ENCODE assay signal across 8 cellular contexts in the genomic region with DNA sequence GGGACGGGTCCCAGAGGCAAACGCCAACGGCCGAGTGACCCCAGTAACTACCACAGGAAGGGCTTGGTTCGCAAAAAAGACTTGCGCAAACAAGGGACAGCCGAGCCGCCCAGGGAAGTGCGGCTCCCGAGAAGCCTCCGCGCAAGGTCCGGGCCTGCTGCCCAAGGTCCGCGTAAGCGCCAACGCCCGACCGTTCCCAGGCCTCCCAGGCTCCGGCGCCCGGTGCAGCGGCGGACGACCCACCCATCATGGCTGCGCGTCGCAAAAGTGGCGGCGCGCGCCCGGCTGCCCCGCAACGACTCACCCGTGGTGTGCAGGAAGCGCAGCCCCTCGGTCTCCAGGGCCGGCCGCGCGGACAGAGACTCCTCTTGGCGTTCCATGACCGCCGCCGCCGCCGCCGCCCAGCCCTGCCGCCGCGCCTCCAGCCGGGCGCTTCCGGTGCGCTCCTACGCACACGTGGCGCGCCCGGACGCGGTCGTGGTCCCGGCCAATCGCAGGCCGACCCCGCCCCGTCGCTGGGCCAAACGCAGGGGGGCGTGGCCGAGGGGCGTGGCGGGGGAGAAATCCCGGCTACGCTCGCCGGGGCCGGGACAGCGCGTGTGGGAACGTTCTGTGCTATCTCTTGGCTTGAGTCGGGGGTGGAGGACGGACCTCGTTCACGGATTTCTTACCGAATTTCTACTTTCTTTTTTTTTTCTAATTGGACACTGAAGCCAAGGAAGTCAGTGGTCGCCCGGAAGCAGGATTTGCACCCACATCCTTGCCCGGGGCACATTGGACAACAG. TPM values are rescaled to one million over a fixed set of nuclear protein-coding genes. Genes with fewer than 3 reads are reported as not detected.
A peak's percentile ranks its signal among the peaks of the same experiment; 100 is the strongest.
DNase-seq lines count a peak whose midpoint lies in the region; ATAC-seq, FAIRE-seq and TF ChIP-seq lines count a peak whose summit lies in the region.

A gene with protein sequence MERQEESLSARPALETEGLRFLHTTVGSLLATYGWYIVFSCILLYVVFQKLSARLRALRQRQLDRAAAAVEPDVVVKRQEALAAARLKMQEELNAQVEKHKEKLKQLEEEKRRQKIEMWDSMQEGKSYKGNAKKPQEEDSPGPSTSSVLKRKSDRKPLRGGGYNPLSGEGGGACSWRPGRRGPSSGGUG (minus strand): TSS at position 448 of the 785 bp plus-strand sequence. CDS start 68 bp downstream, at position 380.

- 0 to 1% methylated on average over 79 to 91 of the region's 91 CpGs for WGBS in esophagus, 2 donors

- no peaks in the 10 kb centered on the region for H3K27me3 Mint-ChIP-seq in activated T-cell treated with anti-CD3 and anti-CD28 coated beads, Interleukin-2, amount 50 U/mL, for 4 hours (ENCODE audit: low read depth)

- H3K27me3 ChIP-seq in esophagus (ENCODE audit: control insufficient read depth in 1 of 2, insufficient read depth in 2 of 2, low read length in 2 of 2) (no peaks in the 10 kb centered on the region), muscle layer of colon (ENCODE audit: control insufficient read depth in 1 of 2, insufficient read depth in 2 of 2, low read length in 2 of 2) (no peaks in the 10 kb centered on the region)

- DNase-seq in D341Med (ENCODE audit: low spot score) (peak; percentile 98), HTR-8/SVneo (ENCODE audit: insufficient read length, low spot score) (peak; percentile 86)
- peak; percentile 87 for DNase-seq in activated T-cell treated with anti-CD3 and anti-CD28 coated beads, Interleukin-2, amount 50 U/mL, for 4 hours
- DNase-seq in stimulated activated CD8-positive, alpha-beta memory T cell treated with anti-CD3 and anti-CD28 coated beads, Interleukin-7, amount 100 ng/mL, for 24 hours (ENCODE audit: low read depth), result peak; percentile 76

- ATAC-seq in GM21367 (IDR thresholded peaks at IDR 0.05; ENCODE audit: unreplicated experiment), result peak; percentile 83
- ATAC-seq in activated T-cell treated with anti-CD3 and anti-CD28 coated beads, Interleukin-2, amount 50 U/mL, for 4 hours, result peak; percentile 96

- H3K9ac ChIP-seq in muscle layer of colon (ENCODE audit: low read length), result peak within 1 kb of the TSS; percentile 93

- peaks cover 33% of the 10 kb centered on the region for H3K4me1 Mint-ChIP-seq in activated T-cell treated with anti-CD3 and anti-CD28 coated beads, Interleukin-2, amount 50 U/mL, for 4 hours (ENCODE audit: low read depth)

- H3K36me3 Mint-ChIP-seq in activated T-cell treated with anti-CD3 and anti-CD28 coated beads, Interleukin-2, amount 50 U/mL, for 4 hours (ENCODE audit: insufficient read depth), result peaks cover 40% of the 10 kb centered on the region

- H3K36me3 ChIP-seq in esophagus (ENCODE audit: control insufficient read depth in 2 of 2, insufficient read depth in 2 of 2, low read length in 1 of 2) (peaks cover 13 to 21% of the 10 kb centered on the region in 2 donors), muscle layer of colon (ENCODE audit: insufficient read depth, low read length) (peaks cover 51% of the 10 kb centered on the region)

- H3K4me1 ChIP-seq in esophagus (ENCODE audit: control insufficient read depth in 2 of 2, insufficient read depth in 2 of 2, low read length in 1 of 2) (peaks cover 0 to 8% of the 10 kb centered on the region in 2 donors), muscle layer of colon (ENCODE audit: insufficient read depth, low read length) (peaks cover 6% of the 10 kb centered on the region)

- H3K4me3 Mint-ChIP-seq in activated T-cell treated with anti-CD3 and anti-CD28 coated beads, Interleukin-2, amount 50 U/mL, for 4 hours, result peak within 1 kb of the TSS; percentile 93

- FAIRE-seq in HTR-8/SVneo (lab: Jason Lieb, UNC), result peak; percentile 91

- H3K4me3 ChIP-seq in esophagus (ENCODE audit: low read depth in 1 of 2, low read length in 2 of 2) (peak within 1 kb of the TSS; percentile 86 to 97), muscle layer of colon (ENCODE audit: low read depth in 1 of 2, low read length in 2 of 2) (peak within 1 kb of the TSS; percentile 78 to 89)

- H3K27ac ChIP-seq in esophagus (ENCODE audit: low read depth in 2 of 2, low read length in 1 of 2) (peak within 1 kb of the TSS; percentile 93 to 95), muscle layer of colon (ENCODE audit: low read depth, low read length) (peak within 1 kb of the TSS; percentile 76)

- no peaks in the 10 kb centered on the region for H3K9me3 ChIP-seq in esophagus (ENCODE audit: control insufficient read depth in 2 of 2, insufficient read depth in 1 of 2, low read depth in 1 of 2, low read length in 1 of 2)
- no peaks in the 10 kb centered on the region for H3K9me3 ChIP-seq in muscle layer of colon (ENCODE audit: low read length)

- no peaks in the 10 kb centered on the region for H3K9me3 Mint-ChIP-seq in activated T-cell treated with anti-CD3 and anti-CD28 coated beads, Interleukin-2, amount 50 U/mL, for 4 hours

TF ChIP-seq in PFSK-1, 5 proteins besides CTCF, POLR2A, EP300 and RAD21:
- TF ChIP-seq SIN3A (IDR thresholded peaks at IDR 0.05; ENCODE audit: borderline replicate concordance, insufficient read depth, low read length), result peak; percentile 64; the same call in 1 of the 2 replicates
- TF ChIP-seq FOXP2 (optimal IDR thresholded peaks at IDR 0.05; ENCODE audit: borderline replicate concordance, extremely low read depth, extremely low read length, insufficient read depth), result peak; percentile 20
- TF ChIP-seq REST (IDR thresholded peaks at IDR 0.05; ENCODE audit: insufficient read depth in 1 of 2, low read depth in 2 of 2, low read length in 2 of 2), result no peak
- TF ChIP-seq POLR2AphosphoS5 (IDR thresholded peaks at IDR 0.05; ENCODE audit: low read depth, low read length), result no peak; the same call in none of the 2 replicates

RNA-seq across cellular contexts. Expression of the gene that starts here (rescaled TPM):
- 59.8 TPM for polyA plus RNA-seq in PFSK-1 (2012; ENCODE audit: insufficient read length, low read depth)
- total RNA-seq in activated T-cell treated with anti-CD3 and anti-CD28 coated beads, Interleukin-2, amount 50 U/mL, for 4 hours, result 10 to 100 TPM; 51.8 to 68.1 (median 55.2) TPM
- 10 to 100 TPM; 50.4 to 74.4 TPM for polyA plus RNA-seq in esophagus

Comparison
In these comparisons a context has a peak if more than half of its experiments do, and no peak if none do; other contexts are left out.
1. Peak in every context shown above with its lines: DNase-seq, ATAC-seq, H3K4me3 ChIP-seq and H3K27ac ChIP-seq.